Comparison of ENCODE assay signal across 21 cellular contexts in genomic region chr20:20566523-20566922, GRCh38.
"Had no signal": no experiment of that assay in that cellular context is flagged by ENCODE, and none has a peak within 500 bp of the region (broad histone marks: within the 10 kb centered on the region; RNA-seq: fewer than 3 reads in every experiment).

No MANE protein-coding gene starts in this region.

- H3K4me3 Mint-ChIP-seq: activated B cell treated with CpG ODN at 0.5 μM for 24 hours; activated CD4-positive, alpha-beta T cell treated with anti-CD3 and anti-CD28 coated beads for 36 hours; naive thymus-derived CD8-positive, alpha-beta T cell; stimulated activated naive CD8-positive, alpha-beta T cell treated with anti-CD3 and anti-CD28 coated beads, Interleukin-15, Interleukin-2, amounts not matched to agents 100 ng/mL and 50 ng/mL, for 24 hours had no signal

- ATAC-seq: activated CD4-positive, alpha-beta T cell treated with anti-CD3 and anti-CD28 coated beads for 36 hours; gastroesophageal sphincter; lower lobe of right lung; naive thymus-derived CD8-positive, alpha-beta T cell had no signal

- H3K27me3 Mint-ChIP-seq: activated B cell treated with CpG ODN at 0.5 μM for 24 hours; activated CD4-positive, alpha-beta T cell treated with anti-CD3 and anti-CD28 coated beads for 36 hours; naive thymus-derived CD8-positive, alpha-beta T cell; stimulated activated naive CD8-positive, alpha-beta T cell treated with anti-CD3 and anti-CD28 coated beads, Interleukin-15, Interleukin-2, amounts not matched to agents 100 ng/mL and 50 ng/mL, for 24 hours had no signal

- H3K9me3 Mint-ChIP-seq: activated B cell treated with CpG ODN at 0.5 μM for 24 hours; naive thymus-derived CD8-positive, alpha-beta T cell; stimulated activated naive CD8-positive, alpha-beta T cell treated with anti-CD3 and anti-CD28 coated beads, Interleukin-15, Interleukin-2, amounts not matched to agents 100 ng/mL and 50 ng/mL, for 24 hours had no signal

- H3K36me3 ChIP-seq: prostate gland had no signal

- H3K9me3 ChIP-seq: gastroesophageal sphincter, lower lobe of right lung, prostate gland, right atrium auricular region, tibial artery had no signal

- H3K27me3 ChIP-seq: gastroesophageal sphincter, right atrium auricular region, tibial artery had no signal

- H3K4me1 ChIP-seq: gastroesophageal sphincter, lower lobe of right lung, prostate gland, right atrium auricular region, tibial artery had no signal

- H3K27ac Mint-ChIP-seq: activated B cell treated with CpG ODN at 0.5 μM for 24 hours; activated CD4-positive, alpha-beta T cell treated with anti-CD3 and anti-CD28 coated beads for 36 hours; stimulated activated naive CD8-positive, alpha-beta T cell treated with anti-CD3 and anti-CD28 coated beads, Interleukin-15, Interleukin-2, amounts not matched to agents 100 ng/mL and 50 ng/mL, for 24 hours had no signal

- H3K4me3 ChIP-seq: gastroesophageal sphincter, lower lobe of right lung, prostate gland, right atrium auricular region, tibial artery had no signal

- H3K27ac ChIP-seq: epithelial cell of prostate, gastroesophageal sphincter, lower lobe of right lung, prostate gland, right atrium auricular region, tibial artery had no signal

- DNase-seq: activated B cell treated with CpG ODN at 0.5 μM for 24 hours; activated CD4-positive, alpha-beta T cell treated with anti-CD3 and anti-CD28 coated beads for 36 hours; activated CD4-positive, alpha-beta T cell treated with anti-CD3 and anti-CD28 coated beads, Interleukin-2, amount 50 U/mL, for 4 hours; activated CD8-positive, alpha-beta memory T cell treated with anti-CD3 and anti-CD28 coated beads for 24 hours; activated CD8-positive, alpha-beta memory T cell treated with anti-CD3 and anti-CD28 coated beads, Interleukin-2, amount 50 U/mL, for 4 hours; activated naive CD4-positive, alpha-beta T cell treated with Interleukin-2 at 50 U/mL for 16 hours; activated T-cell treated with anti-CD3 and anti-CD28 coated beads, Interleukin-2, amount 50 U/mL, for 48 hours; cerebellar nuclear complex; cortex of kidney; islet precursor cell; lower lobe of right lung; naive thymus-derived CD8-positive, alpha-beta T cell; stimulated activated CD4-positive, alpha-beta T cell treated with anti-CD3 and anti-CD28 coated beads, Interleukin-12 subunit alpha, Interleukin-12 subunit beta, amount 100 ng/mL, for 4 hours; stimulated activated CD4-positive, alpha-beta T cell treated with anti-CD3 and anti-CD28 coated beads, Interleukin-4, amount 100 ng/mL, for 4 hours; T-helper 1 cell; tibial artery had no signal
